1 cellular context compared by ENCODE assay signal in the genomic region with DNA sequence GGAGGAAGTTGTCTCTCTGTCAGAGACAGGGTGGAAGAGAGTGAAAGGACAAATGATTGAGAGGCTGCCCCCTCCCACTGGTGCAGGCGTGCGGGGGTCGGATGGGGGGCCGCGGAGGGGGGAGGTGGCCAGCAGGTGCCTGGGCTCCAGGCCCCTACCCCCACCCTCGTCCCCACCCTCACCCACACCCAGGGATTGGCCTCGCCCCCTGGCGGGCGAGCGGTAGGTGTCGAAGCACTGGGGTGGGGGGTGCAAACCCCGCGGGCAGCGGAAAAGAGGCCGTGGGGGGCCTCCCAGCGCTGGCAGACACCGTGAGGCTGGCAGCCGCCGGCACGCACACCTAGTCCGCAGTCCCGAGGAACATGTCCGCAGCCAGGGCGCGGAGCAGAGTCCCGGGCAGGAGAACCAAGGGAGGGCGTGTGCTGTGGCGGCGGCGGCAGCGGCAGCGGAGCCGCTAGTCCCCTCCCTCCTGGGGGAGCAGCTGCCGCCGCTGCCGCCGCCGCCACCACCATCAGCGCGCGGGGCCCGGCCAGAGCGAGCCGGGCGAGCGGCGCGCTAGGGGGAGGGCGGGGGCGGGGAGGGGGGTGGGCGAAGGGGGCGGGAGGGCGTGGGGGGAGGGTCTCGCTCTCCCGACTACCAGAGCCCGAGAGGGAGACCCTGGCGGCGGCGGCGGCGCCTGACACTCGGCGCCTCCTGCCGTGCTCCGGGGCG.
TF ChIP-seq lines count a peak whose summit lies in the region.

A gene (plus strand): TSS at position 682 of the 711 bp plus-strand sequence. CDS start 32 bp downstream, outside the sequence.

TF ChIP-seq in K562, 482 proteins besides CTCF, POLR2A, EP300 and RAD21 (continued from another document and continues in another):
- TF ChIP-seq, protein P1, sequence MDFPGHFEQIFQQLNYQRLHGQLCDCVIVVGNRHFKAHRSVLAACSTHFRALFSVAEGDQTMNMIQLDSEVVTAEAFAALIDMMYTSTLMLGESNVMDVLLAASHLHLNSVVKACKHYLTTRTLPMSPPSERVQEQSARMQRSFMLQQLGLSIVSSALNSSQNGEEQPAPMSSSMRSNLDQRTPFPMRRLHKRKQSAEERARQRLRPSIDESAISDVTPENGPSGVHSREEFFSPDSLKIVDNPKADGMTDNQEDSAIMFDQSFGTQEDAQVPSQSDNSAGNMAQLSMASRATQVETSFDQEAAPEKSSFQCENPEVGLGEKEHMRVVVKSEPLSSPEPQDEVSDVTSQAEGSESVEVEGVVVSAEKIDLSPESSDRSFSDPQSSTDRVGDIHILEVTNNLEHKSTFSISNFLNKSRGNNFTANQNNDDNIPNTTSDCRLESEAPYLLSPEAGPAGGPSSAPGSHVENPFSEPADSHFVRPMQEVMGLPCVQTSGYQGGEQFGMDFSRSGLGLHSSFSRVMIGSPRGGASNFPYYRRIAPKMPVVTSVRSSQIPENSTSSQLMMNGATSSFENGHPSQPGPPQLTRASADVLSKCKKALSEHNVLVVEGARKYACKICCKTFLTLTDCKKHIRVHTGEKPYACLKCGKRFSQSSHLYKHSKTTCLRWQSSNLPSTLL (IDR thresholded peaks at IDR 0.05), result no peak
- TF ChIP-seq CBFA2T2 (conservative IDR thresholded peaks at IDR 0.05) (0 out of 2 replicates have a peak, but pooled peaks have one; percentile 12), TAF1 (IDR thresholded peaks at IDR 0.05; ENCODE audit: control insufficient read depth, extremely low read depth, insufficient read depth, low read length, severe bottlenecking) (peak; percentile 47), ZNF224 (CRISPR knock-in tag; IDR thresholded peaks at IDR 0.05) (no peak), ARNT (IDR thresholded peaks at IDR 0.05) (no peak), CXXC5 (CRISPR knock-in tag; IDR thresholded peaks at IDR 0.05) (peak; percentile 74), RBM22 (IDR thresholded peaks at IDR 0.05; ENCODE audit: low read depth, low read length, poor library complexity, severe bottlenecking) (peak; percentile 65), KDM4B (IDR thresholded peaks at IDR 0.05; ENCODE audit: borderline replicate concordance in 2 of 2, low read depth in 1 of 2) (peak in 1 of 2 experiments; percentile 65; a peak in 1 of 4 replicates), TEAD4 (IDR thresholded peaks at IDR 0.05; ENCODE audit: low read length) (no peak), TEAD4 (CRISPR knock-in tag; IDR thresholded peaks at IDR 0.05; ENCODE audit: borderline replicate concordance) (no peak), ZNF24 (IDR thresholded peaks at IDR 0.05) (0 out of 2 replicates have a peak, but pooled peaks have one; percentile 16), KLF1 (tag; IDR thresholded peaks at IDR 0.05) (no peak), ZNF384 (IDR thresholded peaks at IDR 0.05; ENCODE audit: low read depth, low read length) (no peak), SIX5 (IDR thresholded peaks at IDR 0.05; ENCODE audit: borderline replicate concordance in 1 of 2, insufficient read depth in 1 of 2, low read depth in 1 of 2, low read length in 2 of 2) (no peak), STAT5A (IDR thresholded peaks at IDR 0.05; ENCODE audit: borderline replicate concordance, low read length) (no peak), GTF2F1 (IDR thresholded peaks at IDR 0.05; ENCODE audit: low read depth, low read length) (no peak), TCF3 (CRISPR knock-in tag; IDR thresholded peaks at IDR 0.05) (peak; percentile 39; the same call in 1 of the 2 replicates), RFX1 (IDR thresholded peaks at IDR 0.05) (no peak), SREBF1 (IDR thresholded peaks at IDR 0.05; ENCODE audit: borderline replicate concordance, low read depth, low read length) (no peak), NFIC (IDR thresholded peaks at IDR 0.05) (peak; percentile 56), ZBTB7A (IDR thresholded peaks at IDR 0.05; ENCODE audit: borderline replicate concordance, control insufficient read depth, low read depth, low read length) (peak; percentile 99), MAZ (CRISPR knock-in tag; conservative IDR thresholded peaks at IDR 0.05 in 1 of 2, IDR thresholded peaks at IDR 0.05 in 1 of 2) (peak; percentile 100), ADNP (tag; IDR thresholded peaks at IDR 0.05) (no peak; the same call in 1 of the 2 replicates), CBFB (CRISPR knock-in tag; IDR thresholded peaks at IDR 0.05) (no peak), TOE1 (IDR thresholded peaks at IDR 0.05; ENCODE audit: borderline replicate concordance) (peak; percentile 47; the same call in 1 of the 2 replicates), TOE1 (CRISPR knock-in tag; IDR thresholded peaks at IDR 0.05; ENCODE audit: borderline replicate concordance, low read depth) (no peak), L3MBTL2 (IDR thresholded peaks at IDR 0.05) (peak; percentile 56)
- TF ChIP-seq, protein P2, sequence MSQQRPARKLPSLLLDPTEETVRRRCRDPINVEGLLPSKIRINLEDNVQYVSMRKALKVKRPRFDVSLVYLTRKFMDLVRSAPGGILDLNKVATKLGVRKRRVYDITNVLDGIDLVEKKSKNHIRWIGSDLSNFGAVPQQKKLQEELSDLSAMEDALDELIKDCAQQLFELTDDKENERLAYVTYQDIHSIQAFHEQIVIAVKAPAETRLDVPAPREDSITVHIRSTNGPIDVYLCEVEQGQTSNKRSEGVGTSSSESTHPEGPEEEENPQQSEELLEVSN (IDR thresholded peaks at IDR 0.05; ENCODE audit: borderline replicate concordance in 1 of 2, extremely low read depth in 1 of 2, insufficient read depth in 1 of 2, insufficient read length in 1 of 2, low read depth in 1 of 2, low read length in 1 of 2, poor library complexity in 1 of 2, severe bottlenecking in 1 of 2), result peak in 1 of 2 experiments; percentile 50
- TF ChIP-seq, protein P3, sequence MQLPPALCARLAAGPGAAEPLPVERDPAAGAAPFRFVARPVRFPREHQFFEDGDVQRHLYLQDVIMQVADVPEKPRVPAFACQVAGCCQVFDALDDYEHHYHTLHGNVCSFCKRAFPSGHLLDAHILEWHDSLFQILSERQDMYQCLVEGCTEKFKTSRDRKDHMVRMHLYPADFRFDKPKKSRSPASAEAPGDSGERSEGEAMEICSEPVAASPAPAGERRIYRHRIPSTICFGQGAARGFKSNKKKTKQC (CRISPR knock-in tag; IDR thresholded peaks at IDR 0.05), result 0 out of 2 replicates have a peak, but pooled peaks have one; percentile 44
- TF ChIP-seq, protein P4, sequence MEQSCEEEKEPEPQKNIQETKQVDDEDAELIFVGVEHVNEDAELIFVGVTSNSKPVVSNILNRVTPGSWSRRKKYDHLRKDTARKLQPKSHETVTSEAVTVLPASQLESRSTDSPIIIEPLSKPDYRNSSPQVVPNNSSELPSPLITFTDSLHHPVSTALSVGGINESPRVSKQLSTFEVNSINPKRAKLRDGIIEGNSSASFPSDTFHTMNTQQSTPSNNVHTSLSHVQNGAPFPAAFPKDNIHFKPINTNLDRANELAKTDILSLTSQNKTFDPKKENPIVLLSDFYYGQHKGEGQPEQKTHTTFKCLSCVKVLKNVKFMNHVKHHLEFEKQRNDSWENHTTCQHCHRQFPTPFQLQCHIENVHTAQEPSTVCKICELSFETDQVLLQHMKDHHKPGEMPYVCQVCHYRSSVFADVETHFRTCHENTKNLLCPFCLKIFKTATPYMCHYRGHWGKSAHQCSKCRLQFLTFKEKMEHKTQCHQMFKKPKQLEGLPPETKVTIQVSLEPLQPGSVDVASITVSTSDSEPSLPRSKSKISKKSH (CRISPR knock-in tag; IDR thresholded peaks at IDR 0.05), result no peak
- TF ChIP-seq, protein P5, sequence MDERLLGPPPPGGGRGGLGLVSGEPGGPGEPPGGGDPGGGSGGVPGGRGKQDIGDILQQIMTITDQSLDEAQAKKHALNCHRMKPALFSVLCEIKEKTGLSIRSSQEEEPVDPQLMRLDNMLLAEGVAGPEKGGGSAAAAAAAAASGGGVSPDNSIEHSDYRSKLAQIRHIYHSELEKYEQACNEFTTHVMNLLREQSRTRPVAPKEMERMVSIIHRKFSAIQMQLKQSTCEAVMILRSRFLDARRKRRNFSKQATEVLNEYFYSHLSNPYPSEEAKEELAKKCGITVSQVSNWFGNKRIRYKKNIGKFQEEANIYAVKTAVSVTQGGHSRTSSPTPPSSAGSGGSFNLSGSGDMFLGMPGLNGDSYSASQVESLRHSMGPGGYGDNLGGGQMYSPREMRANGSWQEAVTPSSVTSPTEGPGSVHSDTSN (CRISPR knock-in tag; IDR thresholded peaks at IDR 0.05; ENCODE audit: low read depth), result no peak
- TF ChIP-seq, protein P5 (tag; conservative IDR thresholded peaks at IDR 0.05; ENCODE audit: low read depth), result peak; percentile 63; the same call in 1 of the 2 replicates
- TF ChIP-seq, protein P6, sequence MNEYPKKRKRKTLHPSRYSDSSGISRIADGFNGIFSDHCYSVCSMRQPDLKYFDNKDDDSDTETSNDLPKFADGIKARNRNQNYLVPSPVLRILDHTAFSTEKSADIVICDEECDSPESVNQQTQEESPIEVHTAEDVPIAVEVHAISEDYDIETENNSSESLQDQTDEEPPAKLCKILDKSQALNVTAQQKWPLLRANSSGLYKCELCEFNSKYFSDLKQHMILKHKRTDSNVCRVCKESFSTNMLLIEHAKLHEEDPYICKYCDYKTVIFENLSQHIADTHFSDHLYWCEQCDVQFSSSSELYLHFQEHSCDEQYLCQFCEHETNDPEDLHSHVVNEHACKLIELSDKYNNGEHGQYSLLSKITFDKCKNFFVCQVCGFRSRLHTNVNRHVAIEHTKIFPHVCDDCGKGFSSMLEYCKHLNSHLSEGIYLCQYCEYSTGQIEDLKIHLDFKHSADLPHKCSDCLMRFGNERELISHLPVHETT (CRISPR knock-in tag; conservative IDR thresholded peaks at IDR 0.05 in 1 of 2, IDR thresholded peaks at IDR 0.05 in 1 of 2), result peak in 1 of 2 experiments; percentile 51; a peak in 1 of 4 replicates
- TF ChIP-seq, protein P7, sequence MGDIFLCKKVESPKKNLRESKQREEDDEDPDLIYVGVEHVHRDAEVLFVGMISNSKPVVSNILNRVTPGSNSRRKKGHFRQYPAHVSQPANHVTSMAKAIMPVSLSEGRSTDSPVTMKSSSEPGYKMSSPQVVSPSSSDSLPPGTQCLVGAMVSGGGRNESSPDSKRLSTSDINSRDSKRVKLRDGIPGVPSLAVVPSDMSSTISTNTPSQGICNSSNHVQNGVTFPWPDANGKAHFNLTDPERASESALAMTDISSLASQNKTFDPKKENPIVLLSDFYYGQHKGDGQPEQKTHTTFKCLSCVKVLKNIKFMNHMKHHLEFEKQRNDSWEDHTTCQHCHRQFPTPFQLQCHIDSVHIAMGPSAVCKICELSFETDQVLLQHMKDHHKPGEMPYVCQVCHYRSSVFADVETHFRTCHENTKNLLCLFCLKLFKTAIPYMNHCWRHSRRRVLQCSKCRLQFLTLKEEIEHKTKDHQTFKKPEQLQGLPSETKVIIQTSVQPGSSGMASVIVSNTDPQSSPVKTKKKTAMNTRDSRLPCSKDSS (IDR thresholded peaks at IDR 0.05; ENCODE audit: low read depth, partially characterized antibody), result no peak
- TF ChIP-seq, protein P8, sequence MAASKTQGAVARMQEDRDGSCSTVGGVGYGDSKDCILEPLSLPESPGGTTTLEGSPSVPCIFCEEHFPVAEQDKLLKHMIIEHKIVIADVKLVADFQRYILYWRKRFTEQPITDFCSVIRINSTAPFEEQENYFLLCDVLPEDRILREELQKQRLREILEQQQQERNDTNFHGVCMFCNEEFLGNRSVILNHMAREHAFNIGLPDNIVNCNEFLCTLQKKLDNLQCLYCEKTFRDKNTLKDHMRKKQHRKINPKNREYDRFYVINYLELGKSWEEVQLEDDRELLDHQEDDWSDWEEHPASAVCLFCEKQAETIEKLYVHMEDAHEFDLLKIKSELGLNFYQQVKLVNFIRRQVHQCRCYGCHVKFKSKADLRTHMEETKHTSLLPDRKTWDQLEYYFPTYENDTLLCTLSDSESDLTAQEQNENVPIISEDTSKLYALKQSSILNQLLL (CRISPR knock-in tag; IDR thresholded peaks at IDR 0.05; ENCODE audit: borderline replicate concordance), result no peak
- TF ChIP-seq, protein P9, sequence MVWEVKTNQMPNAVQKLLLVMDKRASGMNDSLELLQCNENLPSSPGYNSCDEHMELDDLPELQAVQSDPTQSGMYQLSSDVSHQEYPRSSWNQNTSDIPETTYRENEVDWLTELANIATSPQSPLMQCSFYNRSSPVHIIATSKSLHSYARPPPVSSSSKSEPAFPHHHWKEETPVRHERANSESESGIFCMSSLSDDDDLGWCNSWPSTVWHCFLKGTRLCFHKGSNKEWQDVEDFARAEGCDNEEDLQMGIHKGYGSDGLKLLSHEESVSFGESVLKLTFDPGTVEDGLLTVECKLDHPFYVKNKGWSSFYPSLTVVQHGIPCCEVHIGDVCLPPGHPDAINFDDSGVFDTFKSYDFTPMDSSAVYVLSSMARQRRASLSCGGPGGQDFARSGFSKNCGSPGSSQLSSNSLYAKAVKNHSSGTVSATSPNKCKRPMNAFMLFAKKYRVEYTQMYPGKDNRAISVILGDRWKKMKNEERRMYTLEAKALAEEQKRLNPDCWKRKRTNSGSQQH (CRISPR knock-in tag; IDR thresholded peaks at IDR 0.05), result peak; percentile 33; the same call in 1 of the 2 replicates
- TF ChIP-seq, protein P10, sequence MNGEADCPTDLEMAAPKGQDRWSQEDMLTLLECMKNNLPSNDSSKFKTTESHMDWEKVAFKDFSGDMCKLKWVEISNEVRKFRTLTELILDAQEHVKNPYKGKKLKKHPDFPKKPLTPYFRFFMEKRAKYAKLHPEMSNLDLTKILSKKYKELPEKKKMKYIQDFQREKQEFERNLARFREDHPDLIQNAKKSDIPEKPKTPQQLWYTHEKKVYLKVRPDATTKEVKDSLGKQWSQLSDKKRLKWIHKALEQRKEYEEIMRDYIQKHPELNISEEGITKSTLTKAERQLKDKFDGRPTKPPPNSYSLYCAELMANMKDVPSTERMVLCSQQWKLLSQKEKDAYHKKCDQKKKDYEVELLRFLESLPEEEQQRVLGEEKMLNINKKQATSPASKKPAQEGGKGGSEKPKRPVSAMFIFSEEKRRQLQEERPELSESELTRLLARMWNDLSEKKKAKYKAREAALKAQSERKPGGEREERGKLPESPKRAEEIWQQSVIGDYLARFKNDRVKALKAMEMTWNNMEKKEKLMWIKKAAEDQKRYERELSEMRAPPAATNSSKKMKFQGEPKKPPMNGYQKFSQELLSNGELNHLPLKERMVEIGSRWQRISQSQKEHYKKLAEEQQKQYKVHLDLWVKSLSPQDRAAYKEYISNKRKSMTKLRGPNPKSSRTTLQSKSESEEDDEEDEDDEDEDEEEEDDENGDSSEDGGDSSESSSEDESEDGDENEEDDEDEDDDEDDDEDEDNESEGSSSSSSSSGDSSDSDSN (IDR thresholded peaks at IDR 0.05; ENCODE audit: borderline replicate concordance in 1 of 2, low read depth in 2 of 2, low read length in 2 of 2), result peak in 1 of 2 experiments; percentile 87; a peak in 3 of 4 replicates
- TF ChIP-seq, protein P11, sequence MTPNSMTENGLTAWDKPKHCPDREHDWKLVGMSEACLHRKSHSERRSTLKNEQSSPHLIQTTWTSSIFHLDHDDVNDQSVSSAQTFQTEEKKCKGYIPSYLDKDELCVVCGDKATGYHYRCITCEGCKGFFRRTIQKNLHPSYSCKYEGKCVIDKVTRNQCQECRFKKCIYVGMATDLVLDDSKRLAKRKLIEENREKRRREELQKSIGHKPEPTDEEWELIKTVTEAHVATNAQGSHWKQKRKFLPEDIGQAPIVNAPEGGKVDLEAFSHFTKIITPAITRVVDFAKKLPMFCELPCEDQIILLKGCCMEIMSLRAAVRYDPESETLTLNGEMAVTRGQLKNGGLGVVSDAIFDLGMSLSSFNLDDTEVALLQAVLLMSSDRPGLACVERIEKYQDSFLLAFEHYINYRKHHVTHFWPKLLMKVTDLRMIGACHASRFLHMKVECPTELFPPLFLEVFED (CRISPR knock-in tag; conservative IDR thresholded peaks at IDR 0.05), result no peak
